9 cellular contexts compared by ENCODE assay signal in the genomic region with DNA sequence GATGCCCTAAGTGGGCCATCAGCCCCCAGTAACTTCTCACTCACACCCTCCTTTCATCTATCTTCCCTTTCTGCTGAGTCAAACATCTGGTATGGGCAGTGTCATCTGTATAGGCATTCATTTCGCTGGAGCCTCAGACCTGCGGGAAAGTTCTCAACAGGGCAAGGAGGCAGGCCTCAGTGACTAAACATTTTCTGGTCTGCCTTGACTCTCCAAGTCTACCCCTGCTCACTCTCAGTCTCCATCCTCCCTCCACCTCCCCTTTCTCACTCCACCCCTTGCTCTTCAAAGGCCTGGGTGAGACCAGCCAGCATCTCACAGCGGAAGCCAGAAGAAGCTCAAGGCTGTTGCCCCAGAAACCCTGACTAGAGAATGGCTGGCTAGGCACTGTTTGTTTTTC.
DNase-seq lines count a peak whose midpoint lies in the region; ATAC-seq and TF ChIP-seq lines count a peak whose summit lies in the region.
"Had no signal": no experiment of that assay in that cellular context is flagged by ENCODE, and none has a peak within 500 bp of the region (broad histone marks: within the 10 kb centered on the region; RNA-seq: fewer than 3 reads in every experiment).

No MANE protein-coding gene starts in this region.

- H3K27me3 Mint-ChIP-seq in brain = peaks cover 14% of the 10 kb centered on the region

- peaks cover 67% of the 10 kb centered on the region for H3K79me2 ChIP-seq in ACC112 (ENCODE audit: control insufficient read depth, insufficient read depth, low read length, unreplicated experiment)

- TF ChIP-seq POLR2A in prostate gland (IDR thresholded peaks at IDR 0.05) = no peak
- no peak for TF ChIP-seq POLR2A in heart left ventricle (IDR thresholded peaks at IDR 0.05)

- intact Hi-C loops in prostate gland (cut with DNase I) (loop anchor here (2.0 to 5.0 kb wide), 2 partner anchors 141 to 213 kb away; no protein-coding TSS in a partner anchor), heart left ventricle (cut with DNase I) (loop anchor here in 9 of 10 donors (2.0 to 10.0 kb wide), 11 partner anchors 83 to 495 kb away; a partner anchor contains a TSS)

- 0 to 17% methylated on average over 1 to 3 of the region's 3 CpGs for WGBS in mesodermal cell (ENCODE audit: insufficient coverage in 2 of 2), 2 experiments
- WGBS in prostate gland = 94% methylated on average over 3 of the region's 3 CpGs
- 94 to 95% (median 94%) methylated on average over 3 of the region's 3 CpGs for WGBS in heart left ventricle, 4 donors

- TF ChIP-seq CTCF in HFF-Myc (IDR thresholded peaks at IDR 0.05; ENCODE audit: low read depth, low read length, missing control alignments) (no peak), brain (conservative IDR thresholded peaks at IDR 0.05) (no peak), prostate gland (IDR thresholded peaks at IDR 0.05) (no peak), heart left ventricle (IDR thresholded peaks at IDR 0.05) (no peak)

- no peaks in the 10 kb centered on the region for H3K36me3 Mint-ChIP-seq in brain

- peak overlapping the region; percentile 24 to 99 (median 97) for H3K27ac Mint-ChIP-seq in brain
- H3K27ac Mint-ChIP-seq: CD4-positive, alpha-beta T cell had no signal

- no peaks in the 10 kb centered on the region for H3K27me3 ChIP-seq in ACC112 (ENCODE audit: insufficient read depth, low read length)
- H3K27me3 ChIP-seq in prostate gland (replicated peaks; ENCODE audit: insufficient read depth) = no peaks in the 10 kb centered on the region
- H3K27me3 ChIP-seq in heart left ventricle = no peaks in the 10 kb centered on the region
- H3K27me3 ChIP-seq in MG63 = no peaks in the 10 kb centered on the region

- H3K36me3 ChIP-seq in ACC112 (ENCODE audit: insufficient read depth, low read length) (no peaks in the 10 kb centered on the region), mesodermal cell (ENCODE audit: control insufficient read depth, insufficient read depth, low read length) (no peaks in the 10 kb centered on the region), prostate gland (no peaks in the 10 kb centered on the region), heart left ventricle (no peaks in the 10 kb centered on the region), MG63 (no peaks in the 10 kb centered on the region)

- DNase-seq in HFF-Myc (ENCODE audit: extremely low read depth, low read depth) (no peak), prostate gland (ENCODE audit: low spot score) (no peak), DMS153 (lab: John Stamatoyannopoulos, UW) (no peak), heart left ventricle (no peak), MG63 (no peak)
- DNase-seq: CD4-positive, alpha-beta T cell had no signal

- H3K4me1 ChIP-seq in ACC112 (ENCODE audit: control insufficient read depth, insufficient read depth, low read length, unreplicated experiment) = peaks cover 50% of the 10 kb centered on the region
- peaks cover 33% of the 10 kb centered on the region for H3K4me1 ChIP-seq in mesodermal cell (ENCODE audit: control insufficient read depth, insufficient read depth, low read length, poor library complexity, severe bottlenecking)
- no peaks in the 10 kb centered on the region for H3K4me1 ChIP-seq in prostate gland (replicated peaks)
- H3K4me1 ChIP-seq in heart left ventricle = peaks cover 0 to 26% (median 14%) of the 10 kb centered on the region in 12 donors

- H2AFZ ChIP-seq in ACC112 (ENCODE audit: low read length, unreplicated experiment) = no peak overlapping the region

- peak overlapping the region; percentile 87 for H3K4me3 ChIP-seq in ACC112 (ENCODE audit: low read depth, low read length)
- H3K4me3 ChIP-seq in HFF-Myc (replicated peaks; ENCODE audit: low read depth, low read length) = peak overlapping the region; percentile 67
- H3K4me3 ChIP-seq in mesodermal cell (ENCODE audit: extremely low read depth, insufficient read depth, low read length, poor library complexity, severe bottlenecking) = peak overlapping the region; percentile 44
- H3K4me3 ChIP-seq in prostate gland = no peak overlapping the region
- peak overlapping the region in 2 of 12 donors; percentile 0 to 68 for H3K4me3 ChIP-seq in heart left ventricle
- no peak overlapping the region for H3K4me3 ChIP-seq in MG63

- H3K27ac ChIP-seq in ACC112 (ENCODE audit: low read depth, low read length) (peak overlapping the region; percentile 82), mesodermal cell (ENCODE audit: low read depth, low read length, severe bottlenecking) (peak overlapping the region; percentile 94), prostate gland (no peak overlapping the region), heart left ventricle (peak overlapping the region in 1 of 12 donors; percentile 74)

- H3K4me3 Mint-ChIP-seq in brain = peak overlapping the region; percentile 91 to 99 (median 97)
- H3K4me3 Mint-ChIP-seq: CD4-positive, alpha-beta T cell had no signal

- no peaks in the 10 kb centered on the region for H3K9me3 Mint-ChIP-seq in brain
- H3K9me3 Mint-ChIP-seq: CD4-positive, alpha-beta T cell had no signal

- H3K9me3 ChIP-seq in mesodermal cell (ENCODE audit: control insufficient read depth, low read length) (no peaks in the 10 kb centered on the region), prostate gland (no peaks in the 10 kb centered on the region), heart left ventricle (no peaks in the 10 kb centered on the region), MG63 (no peaks in the 10 kb centered on the region)

- no peak for ATAC-seq in heart left ventricle

- peaks cover 74% of the 10 kb centered on the region for H3K4me1 Mint-ChIP-seq in brain

Comparison
In these comparisons a context has a peak if more than half of its experiments do, and no peak if none do; other contexts are left out.
1. H3K27ac ChIP-seq: peak in ACC112 (single experiment) and mesodermal cell (single experiment); none in prostate gland (0 of 2).
2. H3K4me3 ChIP-seq: peak in ACC112 (single experiment), HFF-Myc (single experiment) and mesodermal cell (single experiment); none in prostate gland (0 of 2) and MG63 (single experiment).